1 cellular context compared by ENCODE assay signal in the genomic region with DNA sequence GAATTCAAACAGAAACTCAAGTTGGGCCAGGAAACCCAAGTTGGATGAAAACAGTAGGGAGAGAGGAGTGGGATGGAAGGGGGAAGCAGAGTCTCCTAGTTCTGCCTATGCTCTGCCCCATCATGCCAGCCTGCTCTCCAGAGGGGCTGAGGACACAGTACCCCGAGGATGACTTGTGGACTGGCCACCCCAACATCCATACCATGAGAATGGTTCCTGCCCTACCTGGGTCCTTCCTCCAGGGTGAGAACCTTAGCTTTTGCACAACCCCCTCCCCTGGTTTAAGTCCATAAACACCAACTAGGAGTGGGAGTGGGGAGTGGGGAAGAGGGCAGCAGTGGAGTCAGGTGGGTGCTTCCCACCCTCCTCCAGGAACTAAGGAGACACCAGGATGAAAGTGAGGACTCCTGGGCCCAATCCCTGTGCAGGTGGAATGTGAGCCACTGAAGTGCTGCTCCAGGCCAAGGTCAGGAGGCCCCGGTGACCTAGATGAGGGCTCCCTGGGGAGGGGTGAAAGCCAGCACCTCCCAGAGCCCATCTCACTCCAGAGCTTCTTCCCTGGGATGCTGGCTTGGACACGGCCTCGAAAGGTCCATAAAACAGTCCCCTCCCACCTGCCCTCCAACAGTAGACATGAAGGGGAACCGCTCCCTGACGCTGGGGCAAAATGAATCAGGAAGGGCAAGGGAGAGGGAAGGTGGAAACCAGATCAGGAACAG.
TF ChIP-seq lines count a peak whose summit lies in the region.

No MANE protein-coding gene starts in this region.

TF ChIP-seq in H1, 55 proteins besides CTCF, POLR2A, EP300 and RAD21:
- TF ChIP-seq EGR1 (IDR thresholded peaks at IDR 0.05; ENCODE audit: borderline replicate concordance, low read depth, low read length), result no peak
- no peak for TF ChIP-seq SRF (IDR thresholded peaks at IDR 0.05; ENCODE audit: low read depth, low read length)
- TF ChIP-seq TAF1 (IDR thresholded peaks at IDR 0.05; ENCODE audit: low read depth, low read length), result no peak
- TF ChIP-seq CTBP2 (IDR thresholded peaks at IDR 0.05; ENCODE audit: borderline replicate concordance, insufficient read depth, insufficient read length, low read length), result no peak
- no peak for TF ChIP-seq BCL11A (IDR thresholded peaks at IDR 0.05; ENCODE audit: low read depth in 2 of 2, low read length in 2 of 2)
- TF ChIP-seq CHD7 (IDR thresholded peaks at IDR 0.05; ENCODE audit: insufficient replicate concordance, low read length), result no peak
- no peak for TF ChIP-seq CEBPB (IDR thresholded peaks at IDR 0.05; ENCODE audit: low read depth, low read length)
- TF ChIP-seq ZNF274 (IDR thresholded peaks at IDR 0.05; ENCODE audit: borderline replicate concordance, extremely low read depth, low read length), result no peak
- TF ChIP-seq MAX (IDR thresholded peaks at IDR 0.05), result no peak
- TF ChIP-seq TAF7 (optimal IDR thresholded peaks at IDR 0.05; ENCODE audit: borderline replicate concordance, low read depth, low read length), result no peak
- TF ChIP-seq HDAC2 (IDR thresholded peaks at IDR 0.05; ENCODE audit: borderline replicate concordance in 1 of 2, low read depth in 2 of 2, low read length in 2 of 2), result no peak
- no peak for TF ChIP-seq SP2 (IDR thresholded peaks at IDR 0.05; ENCODE audit: low read length)
- no peak for TF ChIP-seq SP4 (IDR thresholded peaks at IDR 0.05; ENCODE audit: low read length)
- no peak for TF ChIP-seq SP1 (IDR thresholded peaks at IDR 0.05; ENCODE audit: low read depth, low read length)
TF ChIP-seq in H1: peak in this region for 0.
